Comparison of ENCODE assay signal across 1 cellular context in genomic region chr19:19933432-19934314, GRCh38. TPM values are rescaled to one million over a fixed set of nuclear protein-coding genes. Genes with fewer than 3 reads are reported as not detected.
"Had no signal": no experiment of that assay in that cellular context is flagged by ENCODE, and none has a peak within 500 bp of the region (broad histone marks: within the 10 kb centered on the region; RNA-seq: fewer than 3 reads in every experiment).

No MANE protein-coding gene starts in this region.

RNA-seq across cellular contexts. Expression of gene ZNF93, which starts 32.9 kb away (rescaled TPM):
- total RNA-seq: NCI-H460 had no signal
